1 cellular context compared by ENCODE assay signal in genomic region chr9:127837346-127837745, GRCh38.
TF ChIP-seq lines count a peak whose summit lies in the region.

No MANE protein-coding gene starts in this region.

TF ChIP-seq in GM12878, 131 proteins besides CTCF, POLR2A, EP300 and RAD21:
- no peak for TF ChIP-seq RB1 (IDR thresholded peaks at IDR 0.05; ENCODE audit: borderline replicate concordance)
- no peak for TF ChIP-seq ZBED1 (IDR thresholded peaks at IDR 0.05; ENCODE audit: borderline replicate concordance)
- no peak for TF ChIP-seq E2F4 (IDR thresholded peaks at IDR 0.05; ENCODE audit: low read depth, low read length)
- TF ChIP-seq, protein P1, sequence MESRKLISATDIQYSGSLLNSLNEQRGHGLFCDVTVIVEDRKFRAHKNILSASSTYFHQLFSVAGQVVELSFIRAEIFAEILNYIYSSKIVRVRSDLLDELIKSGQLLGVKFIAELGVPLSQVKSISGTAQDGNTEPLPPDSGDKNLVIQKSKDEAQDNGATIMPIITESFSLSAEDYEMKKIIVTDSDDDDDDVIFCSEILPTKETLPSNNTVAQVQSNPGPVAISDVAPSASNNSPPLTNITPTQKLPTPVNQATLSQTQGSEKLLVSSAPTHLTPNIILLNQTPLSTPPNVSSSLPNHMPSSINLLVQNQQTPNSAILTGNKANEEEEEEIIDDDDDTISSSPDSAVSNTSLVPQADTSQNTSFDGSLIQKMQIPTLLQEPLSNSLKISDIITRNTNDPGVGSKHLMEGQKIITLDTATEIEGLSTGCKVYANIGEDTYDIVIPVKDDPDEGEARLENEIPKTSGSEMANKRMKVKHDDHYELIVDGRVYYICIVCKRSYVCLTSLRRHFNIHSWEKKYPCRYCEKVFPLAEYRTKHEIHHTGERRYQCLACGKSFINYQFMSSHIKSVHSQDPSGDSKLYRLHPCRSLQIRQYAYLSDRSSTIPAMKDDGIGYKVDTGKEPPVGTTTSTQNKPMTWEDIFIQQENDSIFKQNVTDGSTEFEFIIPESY (IDR thresholded peaks at IDR 0.05), result no peak
- TF ChIP-seq YY1 (IDR thresholded peaks at IDR 0.05; ENCODE audit: low read depth, low read length), result no peak
- TF ChIP-seq FOXM1 (IDR thresholded peaks at IDR 0.05; ENCODE audit: low read depth, low read length), result no peak
